ENCODE assay signal across 1 cellular context in genomic region chr5:134127988-134128647, GRCh38.
TF ChIP-seq lines count a peak whose summit lies in the region.

No MANE protein-coding gene starts in this region.

TF ChIP-seq in endothelial cell of umbilical vein, 7 proteins besides CTCF, POLR2A, EP300 and RAD21 (continued from another document):
- no peak for TF ChIP-seq FOS (IDR thresholded peaks at IDR 0.05; ENCODE audit: borderline replicate concordance, insufficient read depth, low read length)
- TF ChIP-seq JUN (IDR thresholded peaks at IDR 0.05; ENCODE audit: borderline replicate concordance, insufficient read depth, insufficient read length, low read depth): no peak
- TF ChIP-seq MYC (IDR thresholded peaks at IDR 0.05; ENCODE audit: low read depth, low read length): no peak
- no peak for TF ChIP-seq POLR2AphosphoS5 (IDR thresholded peaks at IDR 0.05; ENCODE audit: insufficient read depth, low read depth, low read length)
